17 cellular contexts compared by ENCODE assay signal in the genomic region with DNA sequence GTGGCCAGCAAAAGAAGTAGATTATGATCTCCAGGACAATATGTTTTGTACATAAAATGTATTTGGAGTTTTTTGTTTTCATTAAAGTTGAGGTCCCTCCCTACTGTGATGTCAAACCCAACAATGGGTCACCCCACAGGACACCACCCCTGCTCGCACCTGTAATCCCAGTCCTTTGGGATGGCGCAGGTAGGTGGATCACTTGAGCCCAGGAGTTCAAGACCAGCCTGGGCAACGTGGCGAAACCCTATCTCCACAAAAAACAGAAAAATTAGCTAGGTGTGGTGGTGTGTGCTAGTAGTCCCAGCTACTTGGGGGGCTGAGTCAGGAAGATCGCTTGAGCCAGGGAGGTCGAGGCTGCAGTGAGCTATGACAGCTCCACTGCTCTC. TPM values are rescaled to one million over a fixed set of nuclear protein-coding genes. Genes with fewer than 3 reads are reported as not detected.
DNase-seq lines count a peak whose midpoint lies in the region; ATAC-seq lines count a peak whose summit lies in the region.
"Had no signal": no experiment of that assay in that cellular context is flagged by ENCODE, and none has a peak within 500 bp of the region (broad histone marks: within the 10 kb centered on the region; RNA-seq: fewer than 3 reads in every experiment).

No MANE protein-coding gene starts in this region.

- peak overlapping the region; percentile 94 for H3K27ac ChIP-seq in cingulate gyrus (ENCODE audit: low read depth, low read length)
- H3K27ac ChIP-seq: A549 had no signal

- no peak for DNase-seq in activated CD4-positive, alpha-beta T cell treated with anti-CD3 and anti-CD28 coated beads, Interleukin-2, amount 10 ng/mL, durations not matched to agents 24 days and 14 days
- DNase-seq in activated CD4-positive, alpha-beta T cell treated with anti-CD3 and anti-CD28 coated beads for 1 hour: no peak
- DNase-seq in T-helper 17 cell: no peak
- no peak for DNase-seq in stimulated activated naive CD8-positive, alpha-beta T cell treated with anti-CD3 and anti-CD28 coated beads, Interleukin-15, amount 100 ng/mL, for 72 hours
- no peak for DNase-seq in NCI-H187 (lab: John Stamatoyannopoulos, UW)
- no peak for DNase-seq in anterior cingulate cortex (lab: John Stamatoyannopoulos, UW)
- DNase-seq: H9, NCI-H1436 treated with DMSO at 0.1 percent for 48 hours, NCI-H345, psoas muscle had no signal

- no peaks in the 10 kb centered on the region for H3K9me3 ChIP-seq in T-helper 17 cell (ENCODE audit: control insufficient read depth, low read length, poor library complexity, severe bottlenecking)
- H3K9me3 ChIP-seq: psoas muscle had no signal

- peaks cover 64% of the 10 kb centered on the region for H3K4me1 Mint-ChIP-seq in activated CD4-positive, alpha-beta T cell treated with anti-CD3 and anti-CD28 coated beads, Interleukin-2, amount 10 ng/mL, durations not matched to agents 24 days and 14 days
- peaks cover 41% of the 10 kb centered on the region for H3K4me1 Mint-ChIP-seq in T-helper 17 cell
- peaks cover 88% of the 10 kb centered on the region for H3K4me1 Mint-ChIP-seq in stimulated activated naive CD8-positive, alpha-beta T cell treated with anti-CD3 and anti-CD28 coated beads, Interleukin-15, amount 100 ng/mL, for 72 hours
- H3K4me1 Mint-ChIP-seq: nephron had no signal

- ATAC-seq in T-helper 17 cell (no peak), HG02642 (IDR thresholded peaks at IDR 0.05; ENCODE audit: poor library complexity, unreplicated experiment) (no peak)
- no peak for ATAC-seq in stimulated activated naive CD8-positive, alpha-beta T cell treated with anti-CD3 and anti-CD28 coated beads, Interleukin-15, amount 100 ng/mL, for 72 hours
- ATAC-seq: A549 had no signal

- peaks cover 3% of the 10 kb centered on the region for H3K9me3 Mint-ChIP-seq in activated CD4-positive, alpha-beta T cell treated with anti-CD3 and anti-CD28 coated beads, Interleukin-2, amount 10 ng/mL, durations not matched to agents 24 days and 14 days
- peaks cover 0 to 6% of the 10 kb centered on the region in 2 donors for H3K9me3 Mint-ChIP-seq in stimulated activated naive CD8-positive, alpha-beta T cell treated with anti-CD3 and anti-CD28 coated beads, Interleukin-15, amount 100 ng/mL, for 72 hours

- intact Hi-C loops in activated CD4-positive, alpha-beta T cell treated with anti-CD3 and anti-CD28 coated beads, Interleukin-2, amount 10 ng/mL, durations not matched to agents 24 days and 14 days (cut with micrococcal nuclease): loop anchor here (1.0 to 5.0 kb wide), 6 partner anchors 8 to 720 kb away; a partner anchor contains a TSS

- peak overlapping the region; percentile 100 for H3K27ac Mint-ChIP-seq in activated CD4-positive, alpha-beta T cell treated with anti-CD3 and anti-CD28 coated beads, Interleukin-2, amount 10 ng/mL, durations not matched to agents 24 days and 14 days
- H3K27ac Mint-ChIP-seq in T-helper 17 cell: peak overlapping the region; percentile 95
- peak overlapping the region; percentile 29 to 94 for H3K27ac Mint-ChIP-seq in stimulated activated naive CD8-positive, alpha-beta T cell treated with anti-CD3 and anti-CD28 coated beads, Interleukin-15, amount 100 ng/mL, for 72 hours

- H3K27me3 Mint-ChIP-seq in activated CD4-positive, alpha-beta T cell treated with anti-CD3 and anti-CD28 coated beads, Interleukin-2, amount 10 ng/mL, durations not matched to agents 24 days and 14 days: no peaks in the 10 kb centered on the region
- no peaks in the 10 kb centered on the region for H3K27me3 Mint-ChIP-seq in T-helper 17 cell
- H3K27me3 Mint-ChIP-seq in stimulated activated naive CD8-positive, alpha-beta T cell treated with anti-CD3 and anti-CD28 coated beads, Interleukin-15, amount 100 ng/mL, for 72 hours: no peaks in the 10 kb centered on the region

- peaks cover 53% of the 10 kb centered on the region for H3K36me3 Mint-ChIP-seq in activated CD4-positive, alpha-beta T cell treated with anti-CD3 and anti-CD28 coated beads, Interleukin-2, amount 10 ng/mL, durations not matched to agents 24 days and 14 days (ENCODE audit: low read depth)
- H3K36me3 Mint-ChIP-seq in T-helper 17 cell (ENCODE audit: low read depth): peaks cover under 1% of the 10 kb centered on the region

- H3K4me3 Mint-ChIP-seq in activated CD4-positive, alpha-beta T cell treated with anti-CD3 and anti-CD28 coated beads, Interleukin-2, amount 10 ng/mL, durations not matched to agents 24 days and 14 days: peak overlapping the region; percentile 70
- no peak overlapping the region for H3K4me3 Mint-ChIP-seq in T-helper 17 cell
- H3K4me3 Mint-ChIP-seq in stimulated activated naive CD8-positive, alpha-beta T cell treated with anti-CD3 and anti-CD28 coated beads, Interleukin-15, amount 100 ng/mL, for 72 hours: peak overlapping the region; percentile 54 to 67
- H3K4me3 Mint-ChIP-seq: H9, nephron had no signal

RNA-seq across cellular contexts. Expression of a gene that starts 9.0 kb away (rescaled TPM):
- 60.9 and 63.9 TPM in 2 replicates for total RNA-seq in activated CD4-positive, alpha-beta T cell treated with anti-CD3 and anti-CD28 coated beads, Interleukin-2, amount 10 ng/mL, durations not matched to agents 24 days and 14 days
- total RNA-seq in T-helper 17 cell: 10 to 100 TPM; 71.7 to 99.0 TPM

RNA-seq across cellular contexts. Expression of a gene that starts 37.1 kb away (rescaled TPM):
- total RNA-seq in activated CD4-positive, alpha-beta T cell treated with anti-CD3 and anti-CD28 coated beads, Interleukin-2, amount 10 ng/mL, durations not matched to agents 24 days and 14 days: not detected in 2 replicates
- not detected for total RNA-seq in T-helper 17 cell
- total RNA-seq: H9, HT1080, lower leg skin had no signal

RNA-seq across cellular contexts. Expression of a gene that starts 50.9 kb away (rescaled TPM):
- not detected in 2 replicates for total RNA-seq in activated CD4-positive, alpha-beta T cell treated with anti-CD3 and anti-CD28 coated beads, Interleukin-2, amount 10 ng/mL, durations not matched to agents 24 days and 14 days
- not detected for total RNA-seq in T-helper 17 cell
- total RNA-seq: frontal cortex, H9, HT1080 had no signal

RNA-seq across cellular contexts. Expression of a gene that starts 54.9 kb away (rescaled TPM):
- not detected in 2 replicates for total RNA-seq in activated CD4-positive, alpha-beta T cell treated with anti-CD3 and anti-CD28 coated beads, Interleukin-2, amount 10 ng/mL, durations not matched to agents 24 days and 14 days
- total RNA-seq in T-helper 17 cell: not detected
- total RNA-seq: HT1080 had no signal
